Comparison of ENCODE assay signal across 22 cellular contexts in genomic region chr16:11082860-11083388, GRCh38.
DNase-seq lines count a peak whose midpoint lies in the region; ATAC-seq and TF ChIP-seq lines count a peak whose summit lies in the region.
"Had no signal": no experiment of that assay in that cellular context is flagged by ENCODE, and none has a peak within 500 bp of the region (broad histone marks: within the 10 kb centered on the region; RNA-seq: fewer than 3 reads in every experiment).

No MANE protein-coding gene starts in this region.

- peak overlapping the region; percentile 17 for H3K27ac Mint-ChIP-seq in activated naive CD8-positive, alpha-beta T cell treated with anti-CD3 and anti-CD28 coated beads, Interleukin-2, amount 10 ng/mL, durations not matched to agents 7 days and 5 days
- no peak overlapping the region for H3K27ac Mint-ChIP-seq in activated naive CD8-positive, alpha-beta T cell treated with anti-CD3 and anti-CD28 coated beads for 36 hours
- H3K27ac Mint-ChIP-seq in activated B cell treated with CpG ODN at 0.5 μM for 24 hours: peak overlapping the region; percentile 38
- peak overlapping the region in 6 of 9 donors; percentile 34 to 70 (median 56) for H3K27ac Mint-ChIP-seq in naive thymus-derived CD4-positive, alpha-beta T cell
- peak overlapping the region; percentile 85 for H3K27ac Mint-ChIP-seq in stimulated activated effector memory CD8-positive, alpha-beta T cell treated with anti-CD3 and anti-CD28 coated beads, Interleukin-12 subunit alpha, Interleukin-12 subunit beta, amount 100 ng/mL, for 72 hours

- TF ChIP-seq CTCF in activated B cell treated with CpG ODN at 0.5 μM for 24 hours (IDR thresholded peaks at IDR 0.05): no peak

- intact Hi-C loops in activated B cell treated with CpG ODN at 0.5 μM for 24 hours (cut with micrococcal nuclease): no loop called here
- intact Hi-C loops in naive thymus-derived CD4-positive, alpha-beta T cell (cut with micrococcal nuclease): no loop called here

- no peaks in the 10 kb centered on the region for H3K9me3 ChIP-seq in naive thymus-derived CD4-positive, alpha-beta T cell (ENCODE audit: control insufficient read depth in 2 of 3, low read length in 3 of 3)
- H3K9me3 ChIP-seq: HAP-1, mucosa of descending colon, tibial artery had no signal

- no peak for DNase-seq in activated naive CD8-positive, alpha-beta T cell treated with anti-CD3 and anti-CD28 coated beads, Interleukin-2, amount 10 ng/mL, durations not matched to agents 7 days and 5 days
- DNase-seq in activated naive CD8-positive, alpha-beta T cell treated with anti-CD3 and anti-CD28 coated beads for 36 hours: no peak
- no peak for DNase-seq in activated B cell treated with CpG ODN at 0.5 μM for 24 hours
- no peak for DNase-seq in naive thymus-derived CD4-positive, alpha-beta T cell
- no peak for DNase-seq in stimulated activated effector memory CD8-positive, alpha-beta T cell treated with anti-CD3 and anti-CD28 coated beads, Interleukin-12 subunit alpha, Interleukin-12 subunit beta, amount 100 ng/mL, for 72 hours (ENCODE audit: low spot score in 2 of 2)
- no peak for DNase-seq in stimulated activated CD4-positive, alpha-beta T cell treated with anti-CD3 and anti-CD28 coated beads, Interleukin-2, amount 100 ng/mL, for 24 hours
- DNase-seq: Calu3; cerebellar nuclear complex; mucosa of descending colon; NCI-H1092; NCI-H2029 treated with DMSO at 0.1 percent for 48 hours; NCI-H226; NCI-H748 treated with DMSO at 0.1 percent for 48 hours; stimulated activated CD4-positive, alpha-beta T cell treated with anti-CD3 and anti-CD28 coated beads, Interleukin-4, amount 100 ng/mL, for 24 hours; stimulated activated naive CD8-positive, alpha-beta T cell treated with anti-CD3 and anti-CD28 coated beads, Interleukin-15, amount 100 ng/mL, for 72 hours; tibial artery had no signal

- no peaks in the 10 kb centered on the region for H3K27me3 ChIP-seq in naive thymus-derived CD4-positive, alpha-beta T cell (ENCODE audit: control insufficient read depth in 2 of 2, insufficient read depth in 2 of 2, low read length in 2 of 2)
- H3K27me3 ChIP-seq: tibial artery had no signal

- H3K27me3 Mint-ChIP-seq in activated naive CD8-positive, alpha-beta T cell treated with anti-CD3 and anti-CD28 coated beads, Interleukin-2, amount 10 ng/mL, durations not matched to agents 7 days and 5 days: no peaks in the 10 kb centered on the region
- H3K27me3 Mint-ChIP-seq in activated naive CD8-positive, alpha-beta T cell treated with anti-CD3 and anti-CD28 coated beads for 36 hours: no peaks in the 10 kb centered on the region
- no peaks in the 10 kb centered on the region for H3K27me3 Mint-ChIP-seq in activated B cell treated with CpG ODN at 0.5 μM for 24 hours
- no peaks in the 10 kb centered on the region for H3K27me3 Mint-ChIP-seq in naive thymus-derived CD4-positive, alpha-beta T cell
- H3K27me3 Mint-ChIP-seq: activated naive CD8-positive, alpha-beta T cell; stimulated activated naive CD8-positive, alpha-beta T cell treated with anti-CD3 and anti-CD28 coated beads, Interleukin-15, amount 100 ng/mL, for 72 hours had no signal

- no peak overlapping the region for H3K27ac ChIP-seq in naive thymus-derived CD4-positive, alpha-beta T cell (ENCODE audit: low read depth, low read length)
- H3K27ac ChIP-seq: C4-2B, tibial artery, VCaP had no signal

- H3K4me1 Mint-ChIP-seq in activated naive CD8-positive, alpha-beta T cell treated with anti-CD3 and anti-CD28 coated beads, Interleukin-2, amount 10 ng/mL, durations not matched to agents 7 days and 5 days: peaks cover 57% of the 10 kb centered on the region
- peaks cover 49% of the 10 kb centered on the region for H3K4me1 Mint-ChIP-seq in activated naive CD8-positive, alpha-beta T cell treated with anti-CD3 and anti-CD28 coated beads for 36 hours
- peaks cover 62% of the 10 kb centered on the region for H3K4me1 Mint-ChIP-seq in activated B cell treated with CpG ODN at 0.5 μM for 24 hours
- peaks cover 14 to 81% (median 38%) of the 10 kb centered on the region in 7 donors for H3K4me1 Mint-ChIP-seq in naive thymus-derived CD4-positive, alpha-beta T cell
- peaks cover 66% of the 10 kb centered on the region for H3K4me1 Mint-ChIP-seq in stimulated activated effector memory CD8-positive, alpha-beta T cell treated with anti-CD3 and anti-CD28 coated beads, Interleukin-12 subunit alpha, Interleukin-12 subunit beta, amount 100 ng/mL, for 72 hours

- CTCF ChIA-PET in activated B cell treated with CpG ODN at 0.5 μM for 24 hours (lab: Charles Lee): interaction anchor here (0.6 kb wide), 1 partner anchor 12 kb away, joined by 6 read pairs; no protein-coding TSS in a partner anchor
- CTCF ChIA-PET in naive thymus-derived CD4-positive, alpha-beta T cell (lab: Charles Lee): no interaction called here

- POLR2A ChIA-PET in activated naive CD8-positive, alpha-beta T cell treated with anti-CD3 and anti-CD28 coated beads, Interleukin-2, amount 10 ng/mL, durations not matched to agents 7 days and 5 days (lab: Charles Lee): interaction anchor here (0.6 to 2.0 kb wide), 4 partner anchors 12 to 172 kb away, joined by 5 to 7 read pairs (median 7); partner anchors contain the start of gene SOCS1
- POLR2A ChIA-PET in activated B cell treated with CpG ODN at 0.5 μM for 24 hours (lab: Charles Lee): interaction anchor here (0.8 to 1.4 kb wide), 3 partner anchors 11 to 172 kb away, joined by 4 read pairs; partner anchors contain the start of gene SOCS1
- POLR2A ChIA-PET in naive thymus-derived CD4-positive, alpha-beta T cell (lab: Charles Lee): interaction anchor here (1.0 kb wide), 1 partner anchor 12 kb away, joined by 3 read pairs; no protein-coding TSS in a partner anchor

- no peak overlapping the region for H3K4me3 Mint-ChIP-seq in activated naive CD8-positive, alpha-beta T cell treated with anti-CD3 and anti-CD28 coated beads, Interleukin-2, amount 10 ng/mL, durations not matched to agents 7 days and 5 days
- H3K4me3 Mint-ChIP-seq in activated naive CD8-positive, alpha-beta T cell treated with anti-CD3 and anti-CD28 coated beads for 36 hours: no peak overlapping the region
- no peak overlapping the region for H3K4me3 Mint-ChIP-seq in activated B cell treated with CpG ODN at 0.5 μM for 24 hours
- no peak overlapping the region for H3K4me3 Mint-ChIP-seq in naive thymus-derived CD4-positive, alpha-beta T cell
- no peak overlapping the region for H3K4me3 Mint-ChIP-seq in stimulated activated effector memory CD8-positive, alpha-beta T cell treated with anti-CD3 and anti-CD28 coated beads, Interleukin-12 subunit alpha, Interleukin-12 subunit beta, amount 100 ng/mL, for 72 hours
- H3K4me3 Mint-ChIP-seq: activated naive CD8-positive, alpha-beta T cell; stimulated activated naive CD8-positive, alpha-beta T cell treated with anti-CD3 and anti-CD28 coated beads, Interleukin-15, amount 100 ng/mL, for 72 hours had no signal

- no peak for ATAC-seq in activated naive CD8-positive, alpha-beta T cell treated with anti-CD3 and anti-CD28 coated beads, Interleukin-2, amount 10 ng/mL, durations not matched to agents 7 days and 5 days (ENCODE audit: low read depth)
- ATAC-seq in activated B cell treated with CpG ODN at 0.5 μM for 24 hours (ENCODE audit: low read depth) (no peak), GM19452 (IDR thresholded peaks at IDR 0.05; ENCODE audit: unreplicated experiment) (no peak), GM21423 (IDR thresholded peaks at IDR 0.05; ENCODE audit: unreplicated experiment) (no peak)
- ATAC-seq in naive thymus-derived CD4-positive, alpha-beta T cell: no peak
- ATAC-seq in stimulated activated effector memory CD8-positive, alpha-beta T cell treated with anti-CD3 and anti-CD28 coated beads, Interleukin-12 subunit alpha, Interleukin-12 subunit beta, amount 100 ng/mL, for 72 hours: no peak
- ATAC-seq: mucosa of descending colon; stimulated activated naive CD8-positive, alpha-beta T cell treated with anti-CD3 and anti-CD28 coated beads, Interleukin-15, amount 100 ng/mL, for 72 hours had no signal

- peaks cover 17% of the 10 kb centered on the region for H3K36me3 Mint-ChIP-seq in activated naive CD8-positive, alpha-beta T cell treated with anti-CD3 and anti-CD28 coated beads, Interleukin-2, amount 10 ng/mL, durations not matched to agents 7 days and 5 days
- peaks cover 14% of the 10 kb centered on the region for H3K36me3 Mint-ChIP-seq in activated naive CD8-positive, alpha-beta T cell treated with anti-CD3 and anti-CD28 coated beads for 36 hours
- H3K36me3 Mint-ChIP-seq in activated B cell treated with CpG ODN at 0.5 μM for 24 hours (ENCODE audit: low read depth): peaks cover 44% of the 10 kb centered on the region
- peaks cover 4 to 27% (median 5%) of the 10 kb centered on the region in 5 donors for H3K36me3 Mint-ChIP-seq in naive thymus-derived CD4-positive, alpha-beta T cell
- peaks cover 17% of the 10 kb centered on the region for H3K36me3 Mint-ChIP-seq in stimulated activated effector memory CD8-positive, alpha-beta T cell treated with anti-CD3 and anti-CD28 coated beads, Interleukin-12 subunit alpha, Interleukin-12 subunit beta, amount 100 ng/mL, for 72 hours

- no peak overlapping the region for H3K4me3 ChIP-seq in naive thymus-derived CD4-positive, alpha-beta T cell (ENCODE audit: low read length)
- H3K4me3 ChIP-seq: HAP-1, mucosa of descending colon, tibial artery had no signal

- H3K4me1 ChIP-seq in naive thymus-derived CD4-positive, alpha-beta T cell (ENCODE audit: control insufficient read depth in 2 of 2, insufficient read depth in 2 of 2, low read length in 2 of 2): peaks cover 0 to 19% of the 10 kb centered on the region in 2 donors

- H3K9me3 Mint-ChIP-seq in activated naive CD8-positive, alpha-beta T cell treated with anti-CD3 and anti-CD28 coated beads, Interleukin-2, amount 10 ng/mL, durations not matched to agents 7 days and 5 days: no peaks in the 10 kb centered on the region
- H3K9me3 Mint-ChIP-seq in activated naive CD8-positive, alpha-beta T cell treated with anti-CD3 and anti-CD28 coated beads for 36 hours: no peaks in the 10 kb centered on the region
- no peaks in the 10 kb centered on the region for H3K9me3 Mint-ChIP-seq in activated B cell treated with CpG ODN at 0.5 μM for 24 hours
- no peaks in the 10 kb centered on the region for H3K9me3 Mint-ChIP-seq in naive thymus-derived CD4-positive, alpha-beta T cell
- H3K9me3 Mint-ChIP-seq in stimulated activated effector memory CD8-positive, alpha-beta T cell treated with anti-CD3 and anti-CD28 coated beads, Interleukin-12 subunit alpha, Interleukin-12 subunit beta, amount 100 ng/mL, for 72 hours: no peaks in the 10 kb centered on the region
- H3K9me3 Mint-ChIP-seq: stimulated activated naive CD8-positive, alpha-beta T cell treated with anti-CD3 and anti-CD28 coated beads, Interleukin-15, amount 100 ng/mL, for 72 hours had no signal

- H3K36me3 ChIP-seq in naive thymus-derived CD4-positive, alpha-beta T cell (ENCODE audit: control insufficient read depth in 2 of 3, insufficient read depth in 3 of 3, low read length in 3 of 3): peaks cover 0 to 26% (median 0%) of the 10 kb centered on the region in 3 experiments
- H3K36me3 ChIP-seq: HAP-1 had no signal
